ENCODE assay signal across 13 cellular contexts in the genomic region with DNA sequence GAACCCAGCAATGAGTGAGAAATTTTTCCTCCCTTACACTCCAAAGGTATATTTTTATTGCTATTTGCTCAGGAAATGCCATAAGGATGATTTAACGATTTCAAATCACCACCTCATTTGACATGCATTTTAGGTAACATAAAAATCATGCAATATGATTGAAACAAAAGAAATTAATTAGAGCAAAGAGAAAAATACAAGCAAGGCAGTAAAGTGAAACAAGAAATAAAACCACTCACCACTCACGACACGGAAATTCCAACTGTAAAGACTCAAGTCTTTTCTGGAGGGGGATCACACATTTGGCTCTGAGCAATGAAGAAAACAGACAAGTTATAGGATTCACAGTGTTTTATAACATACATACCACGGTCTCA.
DNase-seq lines count a peak whose midpoint lies in the region; ATAC-seq and TF ChIP-seq lines count a peak whose summit lies in the region.
"Had no signal": no experiment of that assay in that cellular context is flagged by ENCODE, and none has a peak within 500 bp of the region (broad histone marks: within the 10 kb centered on the region; RNA-seq: fewer than 3 reads in every experiment).

No MANE protein-coding gene starts in this region.

- 60% methylated on average over 4 of the region's 4 CpGs for WGBS in hepatocyte (ENCODE audit: low lambda C conversion rate, missing lambda C conversion rate)

- DNase-seq in HFFc6: no peak
- DNase-seq in hepatocyte (ENCODE audit: low spot score): no peak
- DNase-seq in thoracic aorta (ENCODE audit: low spot score): no peak
- no peak for DNase-seq in effector CD8-positive, alpha-beta T cell (lab: John Stamatoyannopoulos, UW)
- no peak for DNase-seq in ureter (ENCODE audit: low spot score)
- DNase-seq: activated CD4-positive, alpha-beta T cell treated with anti-CD3 and anti-CD28 coated beads for 4 hours; activated effector memory CD4-positive, alpha-beta T cell treated with Interleukin-2 at 50 U/mL for 16 hours; NCI-H1694; NCI-H82 had no signal

- H3K4me2 ChIP-seq in hepatocyte: no peak overlapping the region

- H3K4me1 ChIP-seq in hepatocyte (ENCODE audit: insufficient read depth): peaks cover 25% of the 10 kb centered on the region
- peaks cover 30 to 77% of the 10 kb centered on the region in 2 donors for H3K4me1 ChIP-seq in thoracic aorta (ENCODE audit: control insufficient read depth in 1 of 2, low read depth in 2 of 2)

- peak overlapping the region; percentile 93 for H3K27ac Mint-ChIP-seq in HFFc6
- H3K27ac Mint-ChIP-seq: natural killer cell treated with Interleukin-12 subunit alpha and Interleukin-12 subunit beta and Interleukin-15 and Interleukin-18, amount 100 ng/mL, for 72 hours had no signal

- H3K27ac ChIP-seq in VCaP (peak overlapping the region; percentile 92), hepatocyte (peak overlapping the region; percentile 8), thoracic aorta (peak overlapping the region; percentile 75 to 86)

- H3K27me3 Mint-ChIP-seq in HFFc6 (ENCODE audit: insufficient read depth): no peaks in the 10 kb centered on the region; the same call in 1 of the 2 replicates

- no peaks in the 10 kb centered on the region for H3K27me3 ChIP-seq in hepatocyte
- H3K27me3 ChIP-seq in thoracic aorta (replicated peaks; ENCODE audit: insufficient read depth): no peaks in the 10 kb centered on the region

- H3K9me3 ChIP-seq in hepatocyte (ENCODE audit: low read depth) (no peaks in the 10 kb centered on the region), thoracic aorta (no peaks in the 10 kb centered on the region)

- H3K9me2 ChIP-seq in hepatocyte (replicated peaks; ENCODE audit: insufficient read depth): no peaks in the 10 kb centered on the region

- H3K9me3 Mint-ChIP-seq in HFFc6: no peaks in the 10 kb centered on the region
- H3K9me3 Mint-ChIP-seq: natural killer cell treated with Interleukin-12 subunit alpha and Interleukin-12 subunit beta and Interleukin-15 and Interleukin-18, amount 100 ng/mL, for 72 hours had no signal

- no peaks in the 10 kb centered on the region for H4K20me1 ChIP-seq in hepatocyte (ENCODE audit: insufficient read depth, poor library complexity, severe bottlenecking)

- no peak for ATAC-seq in thoracic aorta (ENCODE audit: insufficient number of reproducible peaks, low FRiP score, low read depth)
- ATAC-seq in GM18861 (IDR thresholded peaks at IDR 0.05; ENCODE audit: unreplicated experiment): no peak
- ATAC-seq: GM12878; natural killer cell treated with Interleukin-12 subunit alpha and Interleukin-12 subunit beta and Interleukin-15 and Interleukin-18, amount 100 ng/mL, for 72 hours had no signal

- no peaks in the 10 kb centered on the region; the same call in 1 of the 2 replicates for H3K36me3 Mint-ChIP-seq in HFFc6 (ENCODE audit: low read depth)
- H3K36me3 Mint-ChIP-seq: natural killer cell treated with Interleukin-12 subunit alpha and Interleukin-12 subunit beta and Interleukin-15 and Interleukin-18, amount 100 ng/mL, for 72 hours had no signal

- peak overlapping the region; percentile 73 for H3K4me3 Mint-ChIP-seq in HFFc6
- H3K4me3 Mint-ChIP-seq: natural killer cell treated with Interleukin-12 subunit alpha and Interleukin-12 subunit beta and Interleukin-15 and Interleukin-18, amount 100 ng/mL, for 72 hours had no signal

- no peak overlapping the region for H3K4me3 ChIP-seq in hepatocyte
- H3K4me3 ChIP-seq in thoracic aorta: no peak overlapping the region
- H3K4me3 ChIP-seq: GM12878 had no signal

- no peaks in the 10 kb centered on the region for H3K79me2 ChIP-seq in hepatocyte

- no peaks in the 10 kb centered on the region for H3K36me3 ChIP-seq in hepatocyte (replicated peaks; ENCODE audit: insufficient read depth, low read depth)
- H3K36me3 ChIP-seq in thoracic aorta: no peaks in the 10 kb centered on the region

- H2AFZ ChIP-seq in hepatocyte: no peak overlapping the region

- no peak for TF ChIP-seq CTCF in HFFc6 (IDR thresholded peaks at IDR 0.05)
- TF ChIP-seq CTCF in VCaP (conservative IDR thresholded peaks at IDR 0.05): no peak
- TF ChIP-seq CTCF in hepatocyte (IDR thresholded peaks at IDR 0.05; ENCODE audit: poor library complexity): no peak
- TF ChIP-seq CTCF in thoracic aorta (IDR thresholded peaks at IDR 0.05): no peak

- H3K4me1 Mint-ChIP-seq in HFFc6 (ENCODE audit: low read depth): peaks cover 97% of the 10 kb centered on the region

Comparison
In these comparisons a context has a peak if more than half of its experiments do, and no peak if none do; other contexts are left out.
1. H3K27ac ChIP-seq: peak in every context shown above with its lines; median percentile 92 in VCaP; 80 in thoracic aorta; 8 in hepatocyte.